ENCODE assay signal across 23 cellular contexts in genomic region chr1:240207073-240207709, GRCh38.
"Had no signal": no experiment of that assay in that cellular context is flagged by ENCODE, and none has a peak within 500 bp of the region (broad histone marks: within the 10 kb centered on the region; RNA-seq: fewer than 3 reads in every experiment).

No MANE protein-coding gene starts in this region.

- H3K36me3 Mint-ChIP-seq: IgD-negative memory B cell had no signal

- H3K27me3 ChIP-seq: Peyer's patch, SJSA1 had no signal

- H3K36me3 ChIP-seq: Peyer's patch had no signal

- H3K27me3 Mint-ChIP-seq: IgD-negative memory B cell had no signal

- H3K4me1 Mint-ChIP-seq: IgD-negative memory B cell had no signal

- H3K4me1 ChIP-seq: Peyer's patch had no signal

- H3K4me2 ChIP-seq: PC-9 had no signal

- H3K4me3 Mint-ChIP-seq: IgD-negative memory B cell had no signal

- ATAC-seq: HepG2, K562, Right ventricle myocardium inferior had no signal

- H3K27ac Mint-ChIP-seq: IgD-negative memory B cell had no signal

- H2AFZ ChIP-seq: PC-9 had no signal

- H3K4me3 ChIP-seq: K562, PC-9, Peyer's patch, SJSA1, SK-N-MC had no signal

- H3K27ac ChIP-seq: PC-9, Peyer's patch, SJSA1, SK-N-MC had no signal

- DNase-seq: MV-4-11; NCI-H1048; NCI-H1105; NCI-H1417; NCI-H1436 treated with DMSO at 0.1 percent for 48 hours; NCI-H1694; NCI-H187 treated with DMSO at 0.1 percent for 48 hours; NCI-H2081; NCI-H2107; NCI-H2227 treated with DMSO at 0.1 percent for 48 hours; NCI-H524; NCI-H526 treated with DMSO at 0.1 percent for 48 hours; NCI-H774; NK-92 treated with Interleukin-12 subunit alpha and Interleukin-12 subunit beta, amount 100 ng/mL, for 24 hours; PC-9; Peyer's patch; SIG-M5 had no signal

- H3K9me3 ChIP-seq: Peyer's patch, SJSA1 had no signal
